9 cellular contexts compared by ENCODE assay signal in genomic region chr3:23740517-23741402, GRCh38.
A peak's percentile ranks its signal among the peaks of the same experiment; 100 is the strongest.
DNase-seq lines count a peak whose midpoint lies in the region; ATAC-seq and TF ChIP-seq lines count a peak whose summit lies in the region.
"Had no signal": no experiment of that assay in that cellular context is flagged by ENCODE, and none has a peak within 500 bp of the region (broad histone marks: within the 10 kb centered on the region; RNA-seq: fewer than 3 reads in every experiment).

No MANE protein-coding gene starts in this region.

- no peak for TF ChIP-seq CTCF in natural killer cell (IDR thresholded peaks at IDR 0.05)

- peak; percentile 93 for TF ChIP-seq EP300 in Ishikawa (IDR thresholded peaks at IDR 0.05; ENCODE audit: borderline replicate concordance)

- H3K36me3 Mint-ChIP-seq in activated T-helper 1 cell treated with anti-CD3 and anti-CD28 coated beads, Interleukin-12 subunit alpha, Interleukin-12 subunit beta, Interleukin-2, Interleukin-4 antibody, amounts not matched to agents 30 ng/mL and 10 ng/mL and 1 ng/mL, durations not matched to agents 14 hours and 24 hours and 36 hours (ENCODE audit: low read depth) = no peaks in the 10 kb centered on the region
- H3K36me3 Mint-ChIP-seq in natural killer cell (no peaks in the 10 kb centered on the region), T-helper 17 cell (ENCODE audit: low read depth) (no peaks in the 10 kb centered on the region)
- H3K36me3 Mint-ChIP-seq: immature natural killer cell had no signal

- ATAC-seq in GM18508 (IDR thresholded peaks at IDR 0.05; ENCODE audit: insufficient read depth, unreplicated experiment) (peak; percentile 71), GM21723 (IDR thresholded peaks at IDR 0.05; ENCODE audit: unreplicated experiment) (peak; percentile 87), natural killer cell (peak; percentile 52 to 60 (median 57)), T-helper 17 cell (no peak)

- peaks cover 21% of the 10 kb centered on the region for H3K4me1 Mint-ChIP-seq in activated T-helper 1 cell treated with anti-CD3 and anti-CD28 coated beads, Interleukin-12 subunit alpha, Interleukin-12 subunit beta, Interleukin-2, Interleukin-4 antibody, amounts not matched to agents 30 ng/mL and 10 ng/mL and 1 ng/mL, durations not matched to agents 14 hours and 24 hours and 36 hours (ENCODE audit: low read depth)
- peaks cover 11 to 14% of the 10 kb centered on the region in 2 donors for H3K4me1 Mint-ChIP-seq in natural killer cell
- H3K4me1 Mint-ChIP-seq in T-helper 17 cell = peaks cover 8% of the 10 kb centered on the region

- no peaks in the 10 kb centered on the region for H3K9me3 ChIP-seq in T-helper 17 cell (ENCODE audit: control insufficient read depth, low read length, poor library complexity, severe bottlenecking)

- intact Hi-C loops in activated T-helper 1 cell treated with anti-CD3 and anti-CD28 coated beads, Interleukin-12 subunit alpha, Interleukin-12 subunit beta, Interleukin-2, Interleukin-4 antibody, amounts not matched to agents 30 ng/mL and 10 ng/mL and 1 ng/mL, durations not matched to agents 14 hours and 24 hours and 36 hours (cut with micrococcal nuclease) = loop anchor here (1.0 to 10.0 kb wide), 6 partner anchors 13 to 538 kb away; partner anchors contain the start of genes NR1D2 and UBE2E2
- intact Hi-C loops in natural killer cell (cut with micrococcal nuclease) = no loop called here

- no peak for TF ChIP-seq RAD21 in Ishikawa (IDR thresholded peaks at IDR 0.05; ENCODE audit: low read depth)

- no peaks in the 10 kb centered on the region for H3K9me3 Mint-ChIP-seq in activated T-helper 1 cell treated with anti-CD3 and anti-CD28 coated beads, Interleukin-12 subunit alpha, Interleukin-12 subunit beta, Interleukin-2, Interleukin-4 antibody, amounts not matched to agents 30 ng/mL and 10 ng/mL and 1 ng/mL, durations not matched to agents 14 hours and 24 hours and 36 hours
- no peaks in the 10 kb centered on the region for H3K9me3 Mint-ChIP-seq in natural killer cell
- H3K9me3 Mint-ChIP-seq: immature natural killer cell had no signal

- peak overlapping the region; percentile 59 for H3K27ac Mint-ChIP-seq in activated T-helper 1 cell treated with anti-CD3 and anti-CD28 coated beads, Interleukin-12 subunit alpha, Interleukin-12 subunit beta, Interleukin-2, Interleukin-4 antibody, amounts not matched to agents 30 ng/mL and 10 ng/mL and 1 ng/mL, durations not matched to agents 14 hours and 24 hours and 36 hours
- H3K27ac Mint-ChIP-seq in natural killer cell (peak overlapping the region in 1 of 2 donors; percentile 63), T-helper 17 cell (no peak overlapping the region)

- peak overlapping the region; percentile 25 for H3K4me3 Mint-ChIP-seq in activated T-helper 1 cell treated with anti-CD3 and anti-CD28 coated beads, Interleukin-12 subunit alpha, Interleukin-12 subunit beta, Interleukin-2, Interleukin-4 antibody, amounts not matched to agents 30 ng/mL and 10 ng/mL and 1 ng/mL, durations not matched to agents 14 hours and 24 hours and 36 hours
- H3K4me3 Mint-ChIP-seq in natural killer cell (no peak overlapping the region), T-helper 17 cell (no peak overlapping the region)

- H3K27me3 Mint-ChIP-seq in activated T-helper 1 cell treated with anti-CD3 and anti-CD28 coated beads, Interleukin-12 subunit alpha, Interleukin-12 subunit beta, Interleukin-2, Interleukin-4 antibody, amounts not matched to agents 30 ng/mL and 10 ng/mL and 1 ng/mL, durations not matched to agents 14 hours and 24 hours and 36 hours (ENCODE audit: insufficient read depth) = peaks cover 28% of the 10 kb centered on the region
- H3K27me3 Mint-ChIP-seq in natural killer cell (ENCODE audit: low read depth in 2 of 2) (no peaks in the 10 kb centered on the region), T-helper 17 cell (peaks cover 9% of the 10 kb centered on the region)

- peak; percentile 10 for DNase-seq in activated T-helper 1 cell treated with anti-CD3 and anti-CD28 coated beads, Interleukin-12 subunit alpha, Interleukin-12 subunit beta, Interleukin-2, Interleukin-4 antibody, amounts not matched to agents 30 ng/mL and 10 ng/mL and 1 ng/mL, durations not matched to agents 14 hours and 24 hours and 36 hours (ENCODE audit: low spot score)
- DNase-seq in natural killer cell (no peak), midbrain (lab: John Stamatoyannopoulos, UW) (no peak), T-helper 17 cell (no peak), NCI-H510A treated with DMSO at 0.1 percent for 48 hours (lab: John Stamatoyannopoulos, UW) (no peak)

TF ChIP-seq in Ishikawa, 13 proteins besides CTCF, POLR2A, EP300 and RAD21:
- TF ChIP-seq MAX (IDR thresholded peaks at IDR 0.05) (0 out of 2 replicates have a peak, but pooled peaks have one; percentile 14), NFIC (IDR thresholded peaks at IDR 0.05) (peak; percentile 80), REST (IDR thresholded peaks at IDR 0.05; ENCODE audit: low read depth) (no peak), USF1 (IDR thresholded peaks at IDR 0.05) (no peak), CREB1 (IDR thresholded peaks at IDR 0.05; ENCODE audit: low read depth) (no peak), EGR1 (IDR thresholded peaks at IDR 0.05) (no peak), CEBPB (IDR thresholded peaks at IDR 0.05) (no peak), TAF1 (IDR thresholded peaks at IDR 0.05; ENCODE audit: low read depth) (no peak), YY1 (IDR thresholded peaks at IDR 0.05; ENCODE audit: low read depth) (0 out of 2 replicates have a peak, but pooled peaks have one; percentile 26), TEAD4 (IDR thresholded peaks at IDR 0.05) (peak; percentile 74), FOXM1 (IDR thresholded peaks at IDR 0.05; ENCODE audit: borderline replicate concordance, low read depth) (peak; percentile 86), TCF12 (IDR thresholded peaks at IDR 0.05; ENCODE audit: low read depth) (peak; percentile 84), ZBTB7A (IDR thresholded peaks at IDR 0.05; ENCODE audit: low read depth) (no peak)
